19 cellular contexts compared by ENCODE assay signal in genomic region chr17:17814162-17815061, GRCh38. TPM values are rescaled to one million over a fixed set of nuclear protein-coding genes. Genes with fewer than 3 reads are reported as not detected.
DNase-seq lines count a peak whose midpoint lies in the region; ATAC-seq, FAIRE-seq and TF ChIP-seq lines count a peak whose summit lies in the region.
"Had no signal": no experiment of that assay in that cellular context is flagged by ENCODE, and none has a peak within 500 bp of the region (broad histone marks: within the 10 kb centered on the region; RNA-seq: fewer than 3 reads in every experiment).

No MANE protein-coding gene starts in this region.

- peak overlapping the region; percentile 77 for H3K27ac Mint-ChIP-seq in activated T-cell treated with anti-CD3 and anti-CD28 coated beads, Interleukin-2, amount 50 U/mL, for 24 hours
- H3K27ac Mint-ChIP-seq: activated naive CD4-positive, alpha-beta T cell treated with anti-CD3 and anti-CD28 coated beads, Interleukin-2, amount 50 U/mL, for 24 hours; WTC11 had no signal

- no peaks in the 10 kb centered on the region for H3K9me3 Mint-ChIP-seq in activated T-cell treated with anti-CD3 and anti-CD28 coated beads, Interleukin-2, amount 50 U/mL, for 24 hours
- H3K9me3 Mint-ChIP-seq: activated naive CD4-positive, alpha-beta T cell treated with anti-CD3 and anti-CD28 coated beads, Interleukin-2, amount 50 U/mL, for 24 hours; WTC11 had no signal

- intact Hi-C loops in esophagus muscularis mucosa (cut with DNase I), result loop anchor here (5.0 kb wide), 2 partner anchors 108 to 218 kb away; no protein-coding TSS in a partner anchor

- H3K27me3 ChIP-seq in RWPE2 (ENCODE audit: insufficient read depth, poor library complexity, severe bottlenecking) (no peaks in the 10 kb centered on the region), esophagus muscularis mucosa (no peaks in the 10 kb centered on the region)

- TF ChIP-seq POLR2A in esophagus muscularis mucosa (IDR thresholded peaks at IDR 0.05; ENCODE audit: low read depth), result no peak

- TF ChIP-seq EP300 in esophagus muscularis mucosa (IDR thresholded peaks at IDR 0.05), result no peak

- peaks cover 82% of the 10 kb centered on the region for H3K36me3 Mint-ChIP-seq in activated T-cell treated with anti-CD3 and anti-CD28 coated beads, Interleukin-2, amount 50 U/mL, for 24 hours (ENCODE audit: low read depth)

- H3K4me1 ChIP-seq in RWPE2 (ENCODE audit: insufficient read depth, poor library complexity, severe bottlenecking), result peaks cover 2% of the 10 kb centered on the region
- peaks cover 50 to 97% (median 77%) of the 10 kb centered on the region in 4 donors for H3K4me1 ChIP-seq in esophagus muscularis mucosa

- peaks cover 26% of the 10 kb centered on the region for H3K4me1 Mint-ChIP-seq in activated T-cell treated with anti-CD3 and anti-CD28 coated beads, Interleukin-2, amount 50 U/mL, for 24 hours (ENCODE audit: low read depth)

- TF ChIP-seq CTCF in RWPE2 (IDR thresholded peaks at IDR 0.05; ENCODE audit: poor library complexity, severe bottlenecking) (no peak), esophagus muscularis mucosa (IDR thresholded peaks at IDR 0.05) (no peak), omental fat pad (IDR thresholded peaks at IDR 0.05) (no peak), GM10266 (IDR thresholded peaks at IDR 0.05; ENCODE audit: control insufficient read depth, insufficient read depth, low read depth, missing control alignments) (no peak)

- no peak overlapping the region for H3K4me3 ChIP-seq in RWPE2 (ENCODE audit: severe bottlenecking)
- no peak overlapping the region for H3K4me3 ChIP-seq in esophagus muscularis mucosa

- WGBS in esophagus muscularis mucosa, result 74% methylated on average over 10 of the region's 20 CpGs

- H3K27me3 Mint-ChIP-seq in activated T-cell treated with anti-CD3 and anti-CD28 coated beads, Interleukin-2, amount 50 U/mL, for 24 hours, result no peaks in the 10 kb centered on the region
- H3K27me3 Mint-ChIP-seq: activated naive CD4-positive, alpha-beta T cell treated with anti-CD3 and anti-CD28 coated beads, Interleukin-2, amount 50 U/mL, for 24 hours had no signal

- 0 out of 3 replicates have a peak, but pooled peaks have one; percentile 8 for ATAC-seq in RWPE2 (ENCODE audit: low read depth)
- no peak for ATAC-seq in omental fat pad (ENCODE audit: low FRiP score)
- ATAC-seq: WTC11 had no signal

- no peaks in the 10 kb centered on the region for H3K9me3 ChIP-seq in RWPE2 (ENCODE audit: severe bottlenecking)
- H3K9me3 ChIP-seq in esophagus muscularis mucosa, result no peaks in the 10 kb centered on the region

- no peak for FAIRE-seq in frontal cortex (lab: Jason Lieb, UNC)
- FAIRE-seq: H54, kidney, urothelium cell line had no signal

- H3K4me3 Mint-ChIP-seq in activated T-cell treated with anti-CD3 and anti-CD28 coated beads, Interleukin-2, amount 50 U/mL, for 24 hours, result no peak overlapping the region
- H3K4me3 Mint-ChIP-seq: activated naive CD4-positive, alpha-beta T cell treated with anti-CD3 and anti-CD28 coated beads, Interleukin-2, amount 50 U/mL, for 24 hours; WTC11 had no signal

- no peak for DNase-seq in activated T-cell treated with anti-CD3 and anti-CD28 coated beads, Interleukin-2, amount 50 U/mL, for 24 hours
- DNase-seq in activated T-cell treated with anti-CD3 and anti-CD28 coated beads for 4 hours (no peak), RWPE2 (ENCODE audit: low spot score) (no peak), esophagus muscularis mucosa (ENCODE audit: extremely low spot score) (no peak), substantia nigra (lab: John Stamatoyannopoulos, UW) (peak in 3 of 49 donors; percentile 28 to 73 (median 57)), frontal cortex (ENCODE audit: low spot score in 2 of 2) (no peak), omental fat pad (ENCODE audit: low spot score) (no peak), GM10266 (ENCODE audit: extremely low spot score) (no peak)
- DNase-seq: activated CD8-positive, alpha-beta memory T cell treated with anti-CD3 and anti-CD28 coated beads, Interleukin-2, amount 50 U/mL, for 4 hours; central memory CD4-positive, alpha-beta T cell; IMR-90; kidney; NCI-H226; stimulated activated CD4-positive, alpha-beta T cell treated with anti-CD3 and anti-CD28 coated beads, Interleukin-2, amount 100 ng/mL, for 24 hours; SW 1271 had no signal

- H3K27ac ChIP-seq in RWPE2 (ENCODE audit: poor library complexity, severe bottlenecking) (peak overlapping the region; percentile 19), esophagus muscularis mucosa (replicated peaks in 1 of 4) (peak overlapping the region in 3 of 4 donors; percentile 45 to 49 (median 47)), substantia nigra (ENCODE audit: low read depth, low read length, poor library complexity, severe bottlenecking) (peak overlapping the region; percentile 84)

- peaks cover 81% of the 10 kb centered on the region for H3K36me3 ChIP-seq in RWPE2 (ENCODE audit: low read depth)
- peaks cover 27 to 78% (median 66%) of the 10 kb centered on the region in 4 donors for H3K36me3 ChIP-seq in esophagus muscularis mucosa

RNA-seq across cellular contexts. Expression of gene SREBF1, which starts 22.4 kb away (rescaled TPM):
- 10 to 100 TPM; 28.1 to 62.6 (median 39.7) TPM for total RNA-seq in esophagus muscularis mucosa
- 17.5 TPM for total RNA-seq in frontal cortex
- total RNA-seq in omental fat pad, result 100 to 1,000 TPM in 1 of 4 donors, 10 to 100 TPM in 3; 18.5 to 118 (median 31.2) TPM

Comparison
In these comparisons a context has a peak if more than half of its experiments do, and no peak if none do; other contexts are left out.
1. H3K27ac ChIP-seq: peak in every context shown above with its lines; median percentile 84 in substantia nigra; 47 in esophagus muscularis mucosa; 19 in RWPE2.